In genomic region chr12:120725151-120725658, GRCh38 we compare ENCODE assay signal across 8 cellular contexts. TPM values are rescaled to one million over a fixed set of nuclear protein-coding genes. Genes with fewer than 3 reads are reported as not detected.
DNase-seq lines count a peak whose midpoint lies in the region; ATAC-seq and TF ChIP-seq lines count a peak whose summit lies in the region.

No MANE protein-coding gene starts in this region.

- H3K4me3 ChIP-seq in OCI-LY1 (ENCODE audit: low read depth, low read length, poor library complexity, severe bottlenecking): peak overlapping the region; percentile 82
- H3K4me3 ChIP-seq in esophagus (ENCODE audit: low read depth in 1 of 2, low read length in 2 of 2): peak overlapping the region; percentile 66 to 77
- H3K4me3 ChIP-seq in gastrocnemius medialis: peak overlapping the region; percentile 78 to 92 (median 86)

- H3K4me1 ChIP-seq in OCI-LY1 (ENCODE audit: insufficient read depth, low read length, severe bottlenecking) (peaks cover 33% of the 10 kb centered on the region), esophagus (ENCODE audit: control insufficient read depth in 2 of 2, insufficient read depth in 2 of 2, low read length in 1 of 2) (peaks cover 0 to 3% of the 10 kb centered on the region in 2 donors), gastrocnemius medialis (peaks cover 21 to 36% of the 10 kb centered on the region in 2 donors)

- no peak overlapping the region for H2AFZ ChIP-seq in OCI-LY1 (ENCODE audit: low read length)

- H3K9me2 ChIP-seq in OCI-LY1 (ENCODE audit: low read depth, low read length): no peaks in the 10 kb centered on the region

- peak; percentile 16 for ATAC-seq in GM21515 (IDR thresholded peaks at IDR 0.05; ENCODE audit: unreplicated experiment)
- no peak for ATAC-seq in gastrocnemius medialis
- no peak for ATAC-seq in HG02642 (IDR thresholded peaks at IDR 0.05; ENCODE audit: poor library complexity, unreplicated experiment)

- H3K9ac ChIP-seq in OCI-LY1 (ENCODE audit: low read length): peak overlapping the region; percentile 41; the same call in 1 of the 2 replicates

- DNase-seq in gastrocnemius medialis: no peak
- DNase-seq in GM20000 (ENCODE audit: low spot score): no peak
- no peak for DNase-seq in NCI-H187 (lab: John Stamatoyannopoulos, UW)
- DNase-seq in G401 (ENCODE audit: low spot score): no peak

- TF ChIP-seq POLR2A in gastrocnemius medialis (IDR thresholded peaks at IDR 0.05): no peak

- H3K4me2 ChIP-seq in OCI-LY1 (ENCODE audit: low read length): peak overlapping the region; percentile 100

- in situ Hi-C loops in gastrocnemius medialis (cut with MboI; ENCODE audit: low sequenced_read_pairs in 4 of 4) (no loop called here), G401 (cut with HindIII; ENCODE audit: low sequenced_read_pairs) (no loop called here)

- no peaks in the 10 kb centered on the region for H4K20me1 ChIP-seq in OCI-LY1 (ENCODE audit: insufficient read depth, low read length)

- TF ChIP-seq CTCF in OCI-LY1 (IDR thresholded peaks at IDR 0.05; ENCODE audit: low read length) (no peak), gastrocnemius medialis (IDR thresholded peaks at IDR 0.05 in 4 of 5, conservative IDR thresholded peaks at IDR 0.05 in 1 of 5) (no peak), GM20000 (IDR thresholded peaks at IDR 0.05; ENCODE audit: extremely low read depth, missing control alignments) (no peak)

- H3K79me2 ChIP-seq in OCI-LY1 (ENCODE audit: insufficient read depth, low read length): no peaks in the 10 kb centered on the region

- H3K27me3 ChIP-seq in OCI-LY1 (ENCODE audit: insufficient read depth, low read length): no peaks in the 10 kb centered on the region
- no peaks in the 10 kb centered on the region for H3K27me3 ChIP-seq in esophagus (ENCODE audit: control insufficient read depth in 1 of 2, insufficient read depth in 2 of 2, low read length in 2 of 2)
- no peaks in the 10 kb centered on the region for H3K27me3 ChIP-seq in gastrocnemius medialis

- H3K9me3 ChIP-seq in OCI-LY1 (ENCODE audit: low read length) (no peaks in the 10 kb centered on the region), esophagus (ENCODE audit: control insufficient read depth in 2 of 2, insufficient read depth in 1 of 2, low read depth in 1 of 2, low read length in 1 of 2) (no peaks in the 10 kb centered on the region), gastrocnemius medialis (no peaks in the 10 kb centered on the region)

- no peaks in the 10 kb centered on the region for H3F3A ChIP-seq in OCI-LY1 (ENCODE audit: insufficient read depth, low read length)

- H3K36me3 ChIP-seq in OCI-LY1 (ENCODE audit: insufficient read depth, low read length): peaks cover 51% of the 10 kb centered on the region
- H3K36me3 ChIP-seq in esophagus (ENCODE audit: control insufficient read depth in 2 of 2, insufficient read depth in 2 of 2, low read length in 1 of 2): peaks cover 10 to 14% of the 10 kb centered on the region in 2 donors
- peaks cover 0 to 45% of the 10 kb centered on the region in 2 donors for H3K36me3 ChIP-seq in gastrocnemius medialis

- no peak overlapping the region for H3K27ac ChIP-seq in OCI-LY1 (ENCODE audit: low read depth, low read length, poor library complexity, severe bottlenecking)
- peak overlapping the region in 1 of 2 donors; percentile 47 for H3K27ac ChIP-seq in esophagus (ENCODE audit: low read depth in 2 of 2, low read length in 1 of 2)
- peak overlapping the region; percentile 92 to 96 (median 94) for H3K27ac ChIP-seq in gastrocnemius medialis

- intact Hi-C loops in gastrocnemius medialis (cut with DNase I; ENCODE audit: low total_unique reads): loop anchor here (1.0 to 5.0 kb wide), 4 partner anchors 36 to 177 kb away; partner anchors contain the start of genes MLEC and SPPL3

- 26 to 34% methylated on average over 14 of the region's 14 CpGs for WGBS in esophagus, 2 donors

RNA-seq across cellular contexts. Expression of gene ACADS, which starts 0.4 kb away (rescaled TPM):
- polyA plus RNA-seq in esophagus: 10 to 100 TPM; 13.7 to 14.9 TPM
- 100 to 1,000 TPM; 166 to 224 (median 200) TPM for total RNA-seq in gastrocnemius medialis
- 9.3 and 11.4 TPM in 2 replicates for total RNA-seq in G401 (2014; rRNA removed; shearing (Covaris generic))

RNA-seq across cellular contexts. Expression of gene UNC119B, which starts 14.9 kb away (rescaled TPM):
- polyA plus RNA-seq in esophagus: 1 to 10 TPM; 4.9 to 9.1 TPM
- total RNA-seq in gastrocnemius medialis: 1 to 10 TPM; 4.7 to 8.7 (median 7.8) TPM
- total RNA-seq in G401 (2014; rRNA removed; shearing (Covaris generic)): 47.0 and 53.8 TPM in 2 replicates

RNA-seq across cellular contexts. Expression of gene MLEC, which starts 38.3 kb away (rescaled TPM):
- polyA plus RNA-seq in esophagus: 10 to 100 TPM; 14.0 to 15.7 TPM
- total RNA-seq in gastrocnemius medialis: 10 to 100 TPM; 46.5 to 89.4 (median 60.1) TPM
- total RNA-seq in G401 (2014; rRNA removed; shearing (Covaris generic)): 85.9 and 106 TPM in 2 replicates

Comparison
In these comparisons a context has a peak if more than half of its experiments do, and no peak if none do; other contexts are left out.
1. RNA of gene ACADS, which starts 0.4 kb away (total RNA-seq): 166 to 224 TPM in gastrocnemius medialis; 9.3 to 11.4 TPM in G401; every median in the first group is over 10 times any median in the second.
2. Peak in every context shown above with its lines, with median percentiles within 50 percentile points of each other: H3K4me3 ChIP-seq.